ENCODE assay signal across 31 cellular contexts in genomic region chr5:45017568-45017967, GRCh38.
"Had no signal": no experiment of that assay in that cellular context is flagged by ENCODE, and none has a peak within 500 bp of the region (broad histone marks: within the 10 kb centered on the region; RNA-seq: fewer than 3 reads in every experiment).

No MANE protein-coding gene starts in this region.

- H3K36me3 ChIP-seq: left lung, lower lobe of right lung, pancreas, prostate gland, stomach, thyroid gland, transverse colon, upper lobe of left lung, vagina had no signal

- H3K4me3 ChIP-seq: left lung, lower lobe of right lung, pancreas, prostate gland, skin epidermis, stomach, testis, thyroid gland, transverse colon, upper lobe of left lung, vagina had no signal

- FAIRE-seq: islet of Langerhans, kidney, pancreas had no signal

- H3K4me1 ChIP-seq: left lung, lower lobe of right lung, pancreas, prostate gland, stomach, testis, thyroid gland, transverse colon, upper lobe of left lung, vagina had no signal

- H3K9me3 Mint-ChIP-seq: nephron had no signal

- ATAC-seq: left colon; left lung; lower lobe of right lung; naive thymus-derived CD8-positive, alpha-beta T cell; pancreas; right cardiac atrium; sciatic nerve; stimulated activated naive B cell treated with anti-CD40 and anti-IgM and Interleukin-4, amounts not matched to agents 10 μg/mL and 1 μg/mL and 100 μg/mL, for 72 hours; stimulated activated naive CD8-positive, alpha-beta T cell treated with anti-CD3 and anti-CD28 coated beads, Interleukin-15, Interleukin-2, amounts not matched to agents 100 U/mL and 50 U/mL, for 24 hours had no signal

- H3K27ac ChIP-seq: left lung, lower lobe of right lung, pancreas, prostate gland, skin epidermis, stomach, testis, thyroid gland, transverse colon, upper lobe of left lung, vagina had no signal

- H3K27me3 Mint-ChIP-seq: naive thymus-derived CD8-positive, alpha-beta T cell; stimulated activated naive B cell treated with anti-CD40 and anti-IgM and Interleukin-4, amounts not matched to agents 10 μg/mL and 1 μg/mL and 100 μg/mL, for 72 hours had no signal

- DNase-seq: immature natural killer cell; kidney; left colon; left lung; lower lobe of right lung; mammary epithelial cell; mesenchymal stem cell; naive thymus-derived CD8-positive, alpha-beta T cell; nucleus accumbens; pancreas; posterior cingulate gyrus; retina; right cardiac atrium; stimulated activated CD4-positive, alpha-beta T cell treated with anti-CD3 and anti-CD28 coated beads, Interleukin-12 subunit alpha, Interleukin-12 subunit beta, amount 100 ng/mL, for 4 hours; stimulated activated CD4-positive, alpha-beta T cell treated with anti-CD3 and anti-CD28 coated beads, Interleukin-15, amount 100 ng/mL, for 24 hours; stimulated activated CD4-positive, alpha-beta T cell treated with anti-CD3 and anti-CD28 coated beads, Interleukin-2, amount 100 ng/mL, for 24 hours; stimulated activated CD4-positive, alpha-beta T cell treated with anti-CD3 and anti-CD28 coated beads, Interleukin-4, amount 100 ng/mL, for 1 hour; stimulated activated naive B cell treated with anti-CD40 and anti-IgM and Interleukin-4, amounts not matched to agents 10 μg/mL and 1 μg/mL and 100 μg/mL, for 72 hours; stimulated activated naive CD8-positive, alpha-beta T cell treated with anti-CD3 and anti-CD28 coated beads, Interleukin-15, Interleukin-2, amounts not matched to agents 100 U/mL and 50 U/mL, for 24 hours; stomach; testis; thyroid gland; transverse colon; upper lobe of left lung had no signal

- H3K36me3 Mint-ChIP-seq: naive thymus-derived CD8-positive, alpha-beta T cell; stimulated activated naive B cell treated with anti-CD40 and anti-IgM and Interleukin-4, amounts not matched to agents 10 μg/mL and 1 μg/mL and 100 μg/mL, for 72 hours had no signal

- H3K27me3 ChIP-seq: left lung, pancreas, stomach, testis, thyroid gland, transverse colon, upper lobe of left lung, vagina had no signal

- H3K9me3 ChIP-seq: left lung, lower lobe of right lung, pancreas, prostate gland, thyroid gland, transverse colon, upper lobe of left lung, vagina had no signal

- H3K4me1 Mint-ChIP-seq: immature natural killer cell; naive thymus-derived CD8-positive, alpha-beta T cell; nephron; neural crest cell; stimulated activated naive B cell treated with anti-CD40 and anti-IgM and Interleukin-4, amounts not matched to agents 10 μg/mL and 1 μg/mL and 100 μg/mL, for 72 hours had no signal

- H3K27ac Mint-ChIP-seq: immature natural killer cell; naive thymus-derived CD8-positive, alpha-beta T cell; nephron; stimulated activated naive B cell treated with anti-CD40 and anti-IgM and Interleukin-4, amounts not matched to agents 10 μg/mL and 1 μg/mL and 100 μg/mL, for 72 hours had no signal

- H3K4me3 Mint-ChIP-seq: immature natural killer cell; naive thymus-derived CD8-positive, alpha-beta T cell; nephron; neural crest cell; stimulated activated naive B cell treated with anti-CD40 and anti-IgM and Interleukin-4, amounts not matched to agents 10 μg/mL and 1 μg/mL and 100 μg/mL, for 72 hours had no signal
